ENCODE assay signal across 17 cellular contexts in genomic region chr3:156518726-156519125, GRCh38. TPM values are rescaled to one million over a fixed set of nuclear protein-coding genes. Genes with fewer than 3 reads are reported as not detected.
DNase-seq lines count a peak whose midpoint lies in the region; ATAC-seq and TF ChIP-seq lines count a peak whose summit lies in the region.
"Had no signal": no experiment of that assay in that cellular context is flagged by ENCODE, and none has a peak within 500 bp of the region (broad histone marks: within the 10 kb centered on the region; RNA-seq: fewer than 3 reads in every experiment).

No MANE protein-coding gene starts in this region.

- POLR2A ChIA-PET in IMR-90 (lab: Charles Lee; ENCODE audit: unreplicated experiment) = no interaction called here

- H3K27ac ChIP-seq in IMR-90 (ENCODE audit: insufficient read depth, low read length) (no peak overlapping the region), gastrocnemius medialis (no peak overlapping the region), substantia nigra (ENCODE audit: low read depth, low read length, poor library complexity, severe bottlenecking) (no peak overlapping the region), vagina (no peak overlapping the region)
- H3K27ac ChIP-seq: tibial artery had no signal

- no peak overlapping the region for H3K4me2 ChIP-seq in IMR-90 (ENCODE audit: low read depth, low read length)

- no peaks in the 10 kb centered on the region for H4K20me1 ChIP-seq in IMR-90 (ENCODE audit: insufficient read depth, low read length)

- H3K4me3 ChIP-seq in IMR-90 (ENCODE audit: insufficient read depth, low read depth, low read length) = no peak overlapping the region
- no peak overlapping the region for H3K4me3 ChIP-seq in foreskin fibroblast (ENCODE audit: low read depth in 1 of 2, low read length in 2 of 2)
- no peak overlapping the region for H3K4me3 ChIP-seq in gastrocnemius medialis
- no peak overlapping the region for H3K4me3 ChIP-seq in vagina
- H3K4me3 ChIP-seq: tibial artery had no signal

- H3K56ac ChIP-seq in IMR-90 (ENCODE audit: extremely low read depth, insufficient read depth, low read length) = no peak overlapping the region

- no peak overlapping the region for H4K91ac ChIP-seq in IMR-90 (ENCODE audit: insufficient read depth, low read depth, low read length)

- CTCF ChIA-PET in IMR-90 (lab: Yijun Ruan, JAX) = no interaction called here

- dilution Hi-C loops in IMR-90 (cut with HindIII; ENCODE audit: low sequenced_read_pairs, unreplicated experiment) = loop anchor here (25.0 kb wide), 1 partner anchor 356 kb away; no protein-coding TSS in a partner anchor

- DNase-seq in IMR-90 = peak; percentile 19
- peak; percentile 3 for DNase-seq in NCI-H69 (lab: John Stamatoyannopoulos, UW)
- DNase-seq in foreskin fibroblast = peak; percentile 59 to 81
- peak; percentile 7 to 44 for DNase-seq in gastrocnemius medialis
- no peak for DNase-seq in substantia nigra (lab: John Stamatoyannopoulos, UW)
- no peak for DNase-seq in NCI-H2081 (lab: John Stamatoyannopoulos, UW)
- DNase-seq in vagina (ENCODE audit: extremely low spot score in 2 of 2) = no peak
- DNase-seq: Kasumi-1; left colon; NCI-H1092 treated with DMSO at 0.1 percent for 48 hours; NCI-H2029; NCI-H526 treated with DMSO at 0.1 percent for 48 hours; nephron progenitor cell; small intestine; stimulated activated CD4-positive, alpha-beta T cell treated with anti-CD3 and anti-CD28 coated beads, Interleukin-2, amount 100 ng/mL, for 48 hours; stimulated activated naive CD4-positive, alpha-beta T cell treated with Interleukin-2 at 50 U/mL for 16 hours; tibial artery had no signal

- no peak overlapping the region for H4K5ac ChIP-seq in IMR-90 (ENCODE audit: low read depth, low read length)

- no peaks in the 10 kb centered on the region for H3K79me1 ChIP-seq in IMR-90 (ENCODE audit: low read depth in 1 of 2, low read length in 2 of 2)

- no peak overlapping the region for H2BK20ac ChIP-seq in IMR-90 (ENCODE audit: low read depth, low read length)

- no peak for TF ChIP-seq RAD21 in IMR-90 (IDR thresholded peaks at IDR 0.05; ENCODE audit: low read length)

- no peak overlapping the region for H2BK5ac ChIP-seq in IMR-90 (ENCODE audit: low read depth, low read length, poor library complexity, severe bottlenecking)

- H3K23ac ChIP-seq in IMR-90 (ENCODE audit: low read depth, low read length) = no peak overlapping the region

- H3K4me1 ChIP-seq in IMR-90 (ENCODE audit: control insufficient read depth, insufficient read depth, low read length) (no peaks in the 10 kb centered on the region), gastrocnemius medialis (no peaks in the 10 kb centered on the region), vagina (no peaks in the 10 kb centered on the region)

- no peaks in the 10 kb centered on the region for H3K9me1 ChIP-seq in IMR-90 (ENCODE audit: insufficient read depth, low read length)

- H2AK9ac ChIP-seq in IMR-90 (replicated peaks; ENCODE audit: low read depth, low read length, poor library complexity) = no peak overlapping the region

- no peak overlapping the region for H3K9ac ChIP-seq in IMR-90 (ENCODE audit: low read depth, low read length)

- H3K9me3 ChIP-seq in IMR-90 (ENCODE audit: control insufficient read depth, insufficient read depth, low read length) = no peaks in the 10 kb centered on the region
- no peaks in the 10 kb centered on the region for H3K9me3 ChIP-seq in gastrocnemius medialis
- H3K9me3 ChIP-seq in vagina = no peaks in the 10 kb centered on the region
- H3K9me3 ChIP-seq: tibial artery had no signal

- H4K8ac ChIP-seq in IMR-90 (ENCODE audit: low read depth in 2 of 2, low read length in 2 of 2) = no peak overlapping the region

- H2BK15ac ChIP-seq in IMR-90 (ENCODE audit: low read depth, low read length) = no peak overlapping the region

- H2AK5ac ChIP-seq in IMR-90 (ENCODE audit: low read depth, low read length) = no peak overlapping the region

- in situ Hi-C loops in IMR-90 (cut with MboI; ENCODE audit: low sequenced_read_pairs) = no loop called here
- in situ Hi-C loops in gastrocnemius medialis (cut with MboI; ENCODE audit: low sequenced_read_pairs in 4 of 4) = no loop called here

- no peak overlapping the region for H3K14ac ChIP-seq in IMR-90 (replicated peaks; ENCODE audit: low read depth, low read length)

- ATAC-seq in IMR-90 (ENCODE audit: low read depth) (no peak), gastrocnemius medialis (peak; percentile 65 to 84)
- ATAC-seq: left colon had no signal

- H3K36me3 ChIP-seq in IMR-90 (ENCODE audit: control insufficient read depth, insufficient read depth, low read length) (no peaks in the 10 kb centered on the region), gastrocnemius medialis (peaks cover 0 to 2% of the 10 kb centered on the region in 2 donors), vagina (no peaks in the 10 kb centered on the region)

- no TSS peak for BruUV-seq in IMR-90 (replicated peaks; lab: Mats Ljungman, UMichigan)

- H2AFZ ChIP-seq in IMR-90 (replicated peaks; ENCODE audit: low read length, poor library complexity) = no peak overlapping the region

- TF ChIP-seq POLR2A in IMR-90 (IDR thresholded peaks at IDR 0.05; ENCODE audit: low read depth, low read length) (no peak), gastrocnemius medialis (IDR thresholded peaks at IDR 0.05) (no peak), vagina (IDR thresholded peaks at IDR 0.05) (no peak)

- H3K27me3 ChIP-seq in IMR-90 (ENCODE audit: control insufficient read depth, insufficient read depth, low read length) (no peaks in the 10 kb centered on the region), gastrocnemius medialis (no peaks in the 10 kb centered on the region), vagina (no peaks in the 10 kb centered on the region)
- H3K27me3 ChIP-seq: tibial artery had no signal

- TF ChIP-seq CTCF in IMR-90 (conservative IDR thresholded peaks at IDR 0.05; ENCODE audit: low read depth, low read length) (no peak), foreskin fibroblast (IDR thresholded peaks at IDR 0.05; ENCODE audit: low read depth, low read length) (no peak), gastrocnemius medialis (IDR thresholded peaks at IDR 0.05 in 4 of 5, conservative IDR thresholded peaks at IDR 0.05 in 1 of 5) (no peak), vagina (IDR thresholded peaks at IDR 0.05) (no peak)

- intact Hi-C loops in IMR-90 (cut with micrococcal nuclease) = no loop called here
- intact Hi-C loops in gastrocnemius medialis (cut with DNase I; ENCODE audit: low total_unique reads) = no loop called here
- intact Hi-C loops in vagina (cut with DNase I) = loop anchor here (10.0 kb wide), 1 partner anchor 364 kb away; no protein-coding TSS in a partner anchor

- H3K18ac ChIP-seq in IMR-90 (ENCODE audit: low read depth, low read length) = no peak overlapping the region

- H2BK120ac ChIP-seq in IMR-90 (ENCODE audit: low read depth, low read length) = no peak overlapping the region

- no peak overlapping the region for H3K4ac ChIP-seq in IMR-90 (ENCODE audit: low read depth, low read length)

TF ChIP-seq in IMR-90, 13 proteins besides CTCF, POLR2A, EP300 and RAD21:
- TF ChIP-seq MAFK (IDR thresholded peaks at IDR 0.05; ENCODE audit: low read depth, low read length) (no peak), CEBPB (IDR thresholded peaks at IDR 0.05; ENCODE audit: low read depth, low read length) (peak; percentile 11; the same call in 1 of the 2 replicates)
TF ChIP-seq in IMR-90: peak in this region for 1.

RNA-seq across cellular contexts. Expression of gene SSR3, which starts 36.2 kb away (rescaled TPM):
- 606 and 608 TPM in 2 replicates for total RNA-seq in IMR-90 (2012; rRNA removed)
- polyA plus RNA-seq in IMR-90 (2012; rRNA removed) = 216 and 246 TPM in 2 replicates
- 33.1 and 84.5 TPM in 2 replicates for polyA plus RNA-seq in IMR-90 (2012; cell fraction: cytosol; rRNA removed)
- polyA plus RNA-seq in IMR-90 (2012; cell fraction: nucleus; rRNA removed; ENCODE audit: low replicate concordance) = 19.9 and 62.0 TPM in 2 replicates
- total RNA-seq in gastrocnemius medialis = 10 to 100 TPM; 50.9 to 91.5 (median 65.3) TPM
- total RNA-seq in vagina = 68.0 TPM

Comparison
In these comparisons a context has a peak if more than half of its experiments do, and no peak if none do; other contexts are left out.
1. DNase-seq: peak in IMR-90 (single experiment), NCI-H69 (single experiment), foreskin fibroblast (2 of 2) and gastrocnemius medialis (2 of 2); none in substantia nigra (0 of 49), NCI-H2081 (0 of 2) and vagina (0 of 2).